ENCODE assay signal across 1 cellular context in the genomic region with DNA sequence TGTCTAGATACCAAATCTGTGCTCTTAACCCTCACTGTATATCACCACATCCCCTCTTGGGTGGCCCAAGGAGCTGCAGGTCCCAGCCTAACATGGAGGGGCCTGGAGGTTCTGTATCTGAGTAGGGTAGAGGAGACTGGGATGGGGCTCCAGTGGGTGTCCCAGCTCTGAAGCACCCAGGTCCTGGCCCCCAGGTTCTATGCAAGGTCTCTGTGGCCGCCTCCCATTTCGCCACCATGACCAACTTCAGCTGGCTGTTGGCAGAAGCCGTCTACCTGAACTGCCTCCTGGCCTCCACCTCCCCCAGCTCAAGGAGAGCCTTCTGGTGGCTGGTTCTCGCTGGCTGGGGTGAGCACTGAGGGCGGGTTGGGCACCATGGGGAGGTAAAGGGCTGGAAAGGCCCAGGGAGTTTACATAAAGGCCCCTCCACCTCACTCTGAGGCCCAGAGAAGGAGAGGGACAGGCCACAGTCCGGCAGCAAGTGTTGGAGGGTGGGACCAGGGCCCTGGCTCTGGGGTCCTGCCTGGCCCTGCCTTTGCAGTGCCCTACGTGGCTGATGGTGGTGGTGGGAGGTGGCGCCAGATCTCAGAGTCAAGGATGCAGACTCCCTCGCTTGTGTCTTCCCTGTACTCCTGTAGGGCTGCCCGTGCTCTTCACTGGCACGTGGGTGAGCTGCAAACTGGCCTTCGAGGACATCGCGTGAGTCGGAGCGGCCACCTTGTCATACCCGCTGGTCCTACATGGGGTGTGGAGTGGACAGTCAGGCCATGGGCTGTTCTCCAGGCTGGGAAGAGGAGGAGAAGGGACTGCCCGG.
TF ChIP-seq lines count a peak whose summit lies in the region.

No MANE protein-coding gene starts in this region.

TF ChIP-seq in K562, 482 proteins besides CTCF, POLR2A, EP300 and RAD21:
- TF ChIP-seq RFX7 (CRISPR knock-in tag; IDR thresholded peaks at IDR 0.05) (no peak), HDAC2 (IDR thresholded peaks at IDR 0.05) (no peak), PTTG1 (tag; IDR thresholded peaks at IDR 0.05; ENCODE audit: low read depth) (no peak), BRD4 (IDR thresholded peaks at IDR 0.05) (no peak), CREM (IDR thresholded peaks at IDR 0.05; ENCODE audit: low read depth) (no peak), HMGN3 (IDR thresholded peaks at IDR 0.05; ENCODE audit: borderline replicate concordance, extremely low read depth, insufficient read length, low read depth, low read length) (no peak)
TF ChIP-seq in K562: peak in this region for 0.
